24 cellular contexts compared by ENCODE assay signal in genomic region chr4:86896596-86896995, GRCh38. TPM values are rescaled to one million over a fixed set of nuclear protein-coding genes. Genes with fewer than 3 reads are reported as not detected.
DNase-seq lines count a peak whose midpoint lies in the region; ATAC-seq and TF ChIP-seq lines count a peak whose summit lies in the region.
"Had no signal": no experiment of that assay in that cellular context is flagged by ENCODE, and none has a peak within 500 bp of the region (broad histone marks: within the 10 kb centered on the region; RNA-seq: fewer than 3 reads in every experiment).

No MANE protein-coding gene starts in this region.

- peak; percentile 3 for DNase-seq in DMS 273 (lab: John Stamatoyannopoulos, UW; ENCODE audit: unreplicated experiment)
- DNase-seq in DMS 273 treated with DMSO at 0.1 percent for 48 hours (lab: John Stamatoyannopoulos, UW): no peak
- DNase-seq in fibroblast of the aortic adventitia (ENCODE audit: low read depth): peak; percentile 48
- DNase-seq in NCI-H2107 treated with DMSO at 0.1 percent for 48 hours (lab: John Stamatoyannopoulos, UW; ENCODE audit: unreplicated experiment): no peak
- DNase-seq: CD4-positive, CD25-positive, alpha-beta regulatory T cell; COR-L47; DMS153; GF-D8; HCEC 1CT; KBM-7; NCI-H1436 treated with DMSO at 0.1 percent for 48 hours; NCI-H2029; NCI-H2171; NCI-H526 treated with DMSO at 0.1 percent for 48 hours; SHP77 had no signal

- H3K27ac ChIP-seq in VCaP: peak overlapping the region; percentile 33
- H3K27ac ChIP-seq: 22Rv1 had no signal

- ATAC-seq in GM19324 (IDR thresholded peaks at IDR 0.05; ENCODE audit: low FRiP score, unreplicated experiment) (no peak), HG03565 (IDR thresholded peaks at IDR 0.05; ENCODE audit: unreplicated experiment) (no peak), HG03432 (IDR thresholded peaks at IDR 0.05; ENCODE audit: unreplicated experiment) (no peak)
- ATAC-seq: GM23338 had no signal

- TF ChIP-seq CTCF in VCaP (conservative IDR thresholded peaks at IDR 0.05): no peak
- TF ChIP-seq CTCF in fibroblast of the aortic adventitia (IDR thresholded peaks at IDR 0.05; ENCODE audit: insufficient read depth, low read length): no peak

- no peak overlapping the region for H3K4me3 ChIP-seq in fibroblast of the aortic adventitia (ENCODE audit: low read depth, low read length)
- H3K4me3 ChIP-seq: GM23338 had no signal

RNA-seq across cellular contexts. Expression of gene C4orf36, which starts 4.4 kb away (rescaled TPM):
- 0.81 TPM in 1 of 2 replicates, not detected in the other for total RNA-seq in fibroblast of the aortic adventitia (ENCODE audit: low replicate concordance)
- total RNA-seq: B cell; CD4-positive, CD25-positive, alpha-beta regulatory T cell; RPMI7951 had no signal

RNA-seq across cellular contexts. Expression of gene AFF1, which starts 38.2 kb away (rescaled TPM):
- 21.9 and 41.9 TPM in 2 replicates for total RNA-seq in fibroblast of the aortic adventitia (ENCODE audit: low replicate concordance)

RNA-seq across cellular contexts. Expression of gene SLC10A6, which starts 47.4 kb away (rescaled TPM):
- total RNA-seq in fibroblast of the aortic adventitia (ENCODE audit: low replicate concordance): 0.18 TPM in 1 of 2 replicates, not detected in the other
- total RNA-seq: B cell; CD4-positive, CD25-positive, alpha-beta regulatory T cell; Daoy; GM23338; RPMI7951 had no signal

Comparison
In these comparisons a context has a peak if more than half of its experiments do, and no peak if none do; other contexts are left out.
1. DNase-seq: peak in DMS 273 (single experiment) and fibroblast of the aortic adventitia (single experiment); none in DMS 273 treated with DMSO at 0.1 percent for 48 hours (single experiment) and NCI-H2107 treated with DMSO at 0.1 percent for 48 hours (single experiment).